In the genomic region with DNA sequence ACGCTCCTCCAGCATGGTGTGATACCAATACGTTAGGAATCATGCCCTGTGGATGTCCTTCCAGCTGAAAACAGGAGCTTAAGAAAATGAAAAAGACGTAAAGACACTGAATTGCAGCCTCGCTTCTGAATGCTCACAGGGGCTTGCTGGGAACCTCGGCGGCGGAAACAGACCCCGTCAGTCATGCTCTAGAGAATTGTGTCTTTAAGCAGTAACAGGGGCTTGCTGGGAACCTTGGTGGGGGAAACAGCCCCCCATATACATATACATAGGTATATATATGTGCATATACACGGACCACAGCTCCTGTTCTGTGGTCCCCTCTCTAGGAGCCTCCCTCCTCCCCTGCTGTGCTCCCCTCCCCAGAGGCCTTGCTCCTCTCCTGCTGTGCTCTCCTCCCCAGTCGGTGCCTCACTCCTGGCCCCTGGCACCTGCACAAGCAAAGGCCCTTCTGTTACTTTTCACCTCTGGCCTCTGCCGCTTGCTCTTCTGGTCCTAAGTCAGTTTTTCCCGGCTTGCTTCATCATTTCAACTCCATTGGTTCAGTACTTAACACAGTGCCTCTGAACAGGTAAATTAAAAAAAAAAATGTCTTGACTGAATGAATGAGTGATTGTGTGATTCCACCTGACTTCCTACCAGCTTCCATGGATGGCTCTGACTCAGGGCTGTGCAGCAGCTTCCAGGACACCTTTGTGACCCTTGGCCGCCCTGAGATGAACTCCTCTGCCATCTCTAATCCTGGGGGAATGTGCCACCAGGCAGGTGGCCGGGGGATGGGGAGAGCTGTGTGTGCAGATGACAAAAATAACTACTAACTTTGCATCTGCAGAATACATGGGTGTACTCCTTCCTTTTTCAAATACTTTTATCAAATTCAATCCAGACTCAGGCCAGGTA, we compare ENCODE assay signal across 18 cellular contexts.
"Had no signal": no experiment of that assay in that cellular context is flagged by ENCODE, and none has a peak within 500 bp of the region (broad histone marks: within the 10 kb centered on the region; RNA-seq: fewer than 3 reads in every experiment).

No MANE protein-coding gene starts in this region.

- H3K36me3 Mint-ChIP-seq: activated naive CD8-positive, alpha-beta T cell; natural killer cell treated with Interleukin-12 subunit alpha and Interleukin-12 subunit beta and Interleukin-15 and Interleukin-18, amount 100 ng/mL, for 72 hours; stimulated activated effector memory CD8-positive, alpha-beta T cell treated with anti-CD3 and anti-CD28 coated beads, Interleukin-12 subunit alpha, Interleukin-12 subunit beta, amount 100 ng/mL, for 72 hours had no signal

- H3K27me3 Mint-ChIP-seq: activated naive CD8-positive, alpha-beta T cell; dendritic cell treated with granulocyte-macrophage colony-stimulating factor and Interleukin-4, amounts not matched to agents 40 ng/mL and 50 ng/mL, for 4 days had no signal

- H3K27ac ChIP-seq: esophagus squamous epithelium, prostate gland, skin epidermis, testis, upper lobe of right lung had no signal

- H3K27me3 ChIP-seq: testis, upper lobe of right lung had no signal

- H3K4me3 ChIP-seq: esophagus squamous epithelium, lung, prostate gland, skin epidermis, testis, upper lobe of right lung had no signal

- H3K9me3 ChIP-seq: esophagus squamous epithelium, prostate gland, testis, upper lobe of right lung had no signal

- DNase-seq: activated CD8-positive, alpha-beta memory T cell treated with anti-CD3 and anti-CD28 coated beads for 24 hours; effector CD8-positive, alpha-beta T cell; esophagus squamous epithelium; islet precursor cell; right cardiac atrium; stimulated activated CD4-positive, alpha-beta T cell treated with anti-CD3 and anti-CD28 coated beads, Interleukin-15, amount 100 ng/mL, for 24 hours; stimulated activated CD4-positive, alpha-beta T cell treated with anti-CD3 and anti-CD28 coated beads, Interleukin-4, amount 100 ng/mL, for 24 hours; T-helper 1 cell; T1000; testis; upper lobe of right lung had no signal

- H3K9me3 Mint-ChIP-seq: dendritic cell treated with granulocyte-macrophage colony-stimulating factor and Interleukin-4, amounts not matched to agents 40 ng/mL and 50 ng/mL, for 4 days; natural killer cell treated with Interleukin-12 subunit alpha and Interleukin-12 subunit beta and Interleukin-15 and Interleukin-18, amount 100 ng/mL, for 72 hours; stimulated activated effector memory CD8-positive, alpha-beta T cell treated with anti-CD3 and anti-CD28 coated beads, Interleukin-12 subunit alpha, Interleukin-12 subunit beta, amount 100 ng/mL, for 72 hours had no signal

- H3K4me1 Mint-ChIP-seq: stimulated activated effector memory CD8-positive, alpha-beta T cell treated with anti-CD3 and anti-CD28 coated beads, Interleukin-12 subunit alpha, Interleukin-12 subunit beta, amount 100 ng/mL, for 72 hours had no signal

- H3K27ac Mint-ChIP-seq: activated naive CD8-positive, alpha-beta T cell; dendritic cell treated with granulocyte-macrophage colony-stimulating factor and Interleukin-4, amounts not matched to agents 40 ng/mL and 50 ng/mL, for 4 days; natural killer cell treated with Interleukin-12 subunit alpha and Interleukin-12 subunit beta and Interleukin-15 and Interleukin-18, amount 100 ng/mL, for 72 hours; stimulated activated effector memory CD8-positive, alpha-beta T cell treated with anti-CD3 and anti-CD28 coated beads, Interleukin-12 subunit alpha, Interleukin-12 subunit beta, amount 100 ng/mL, for 72 hours had no signal

- H3K4me1 ChIP-seq: esophagus squamous epithelium, prostate gland, testis, upper lobe of right lung had no signal

- H3K4me3 Mint-ChIP-seq: activated naive CD8-positive, alpha-beta T cell; dendritic cell treated with granulocyte-macrophage colony-stimulating factor and Interleukin-4, amounts not matched to agents 40 ng/mL and 50 ng/mL, for 4 days; natural killer cell treated with Interleukin-12 subunit alpha and Interleukin-12 subunit beta and Interleukin-15 and Interleukin-18, amount 100 ng/mL, for 72 hours; stimulated activated effector memory CD8-positive, alpha-beta T cell treated with anti-CD3 and anti-CD28 coated beads, Interleukin-12 subunit alpha, Interleukin-12 subunit beta, amount 100 ng/mL, for 72 hours had no signal

- H3K36me3 ChIP-seq: esophagus squamous epithelium, prostate gland, upper lobe of right lung had no signal
